10 cellular contexts compared by ENCODE assay signal in the genomic region with DNA sequence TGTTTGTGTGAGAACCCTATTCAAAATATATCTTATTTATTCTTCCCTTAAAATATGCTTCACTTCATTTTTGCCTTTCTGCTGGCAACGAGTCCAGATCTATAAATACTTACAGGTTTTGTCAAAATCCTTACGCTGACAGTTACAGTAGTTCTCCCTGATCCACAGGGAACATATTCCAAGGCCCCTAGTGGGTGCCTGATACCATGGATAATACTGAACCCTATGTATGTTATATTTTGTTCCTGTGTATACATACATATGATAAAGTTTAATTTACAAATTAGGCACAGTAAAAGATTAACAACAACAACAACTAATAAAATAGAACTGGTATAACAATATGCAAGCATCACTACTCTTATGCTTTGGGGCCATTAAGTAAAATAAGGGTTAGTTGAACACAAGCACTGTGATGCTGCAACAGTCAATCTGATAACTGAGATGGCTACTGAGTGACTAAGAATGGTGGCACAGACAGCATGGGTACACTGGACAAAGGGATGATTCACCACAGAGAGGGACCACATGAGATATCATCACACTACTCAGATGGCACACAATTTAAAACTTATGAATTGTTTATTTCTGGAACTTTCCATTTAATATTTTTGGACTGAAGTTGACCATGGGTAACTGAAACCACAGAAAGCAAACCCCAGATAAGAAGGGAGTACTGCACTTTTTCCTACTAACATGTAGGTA. TPM values are rescaled to one million over a fixed set of nuclear protein-coding genes. Genes with fewer than 3 reads are reported as not detected.
DNase-seq lines count a peak whose midpoint lies in the region; ATAC-seq and FAIRE-seq lines count a peak whose summit lies in the region.
"Had no signal": no experiment of that assay in that cellular context is flagged by ENCODE, and none has a peak within 500 bp of the region (broad histone marks: within the 10 kb centered on the region; RNA-seq: fewer than 3 reads in every experiment).

No MANE protein-coding gene starts in this region.

- FAIRE-seq in HTR-8/SVneo (lab: Jason Lieb, UNC) = no peak

- peak; percentile 11 for ATAC-seq in left ventricle myocardium superior
- no peak for ATAC-seq in Right ventricle myocardium inferior
- peak; percentile 76 for ATAC-seq in HG03432 (IDR thresholded peaks at IDR 0.05; ENCODE audit: unreplicated experiment)

- intact Hi-C loops in left ventricle myocardium superior (cut with micrococcal nuclease) = no loop called here
- intact Hi-C loops in Right ventricle myocardium inferior (cut with DNase I) = no loop called here

- no peak for DNase-seq in left ventricle myocardium superior
- DNase-seq in Right ventricle myocardium inferior (ENCODE audit: missing footprints) = no peak
- DNase-seq in fibroblast of gingiva (ENCODE audit: low read depth) = peak; percentile 50
- no peak for DNase-seq in AML-193 (lab: John Stamatoyannopoulos, UW)
- DNase-seq in central memory CD4-positive, alpha-beta T cell = no peak
- no peak for DNase-seq in HTR-8/SVneo (ENCODE audit: insufficient read length, low spot score)
- DNase-seq in activated effector memory CD4-positive, alpha-beta T cell treated with Interleukin-2 at 50 U/mL for 16 hours = no peak
- DNase-seq: DND-41, SHP77 treated with DMSO at 0.1 percent for 48 hours had no signal

RNA-seq across cellular contexts. Expression of a gene that starts 29.4 kb away (rescaled TPM):
- 71.4 TPM for total RNA-seq in left ventricle myocardium superior
- total RNA-seq in Right ventricle myocardium inferior = 63.2 TPM
